In the genomic region with DNA sequence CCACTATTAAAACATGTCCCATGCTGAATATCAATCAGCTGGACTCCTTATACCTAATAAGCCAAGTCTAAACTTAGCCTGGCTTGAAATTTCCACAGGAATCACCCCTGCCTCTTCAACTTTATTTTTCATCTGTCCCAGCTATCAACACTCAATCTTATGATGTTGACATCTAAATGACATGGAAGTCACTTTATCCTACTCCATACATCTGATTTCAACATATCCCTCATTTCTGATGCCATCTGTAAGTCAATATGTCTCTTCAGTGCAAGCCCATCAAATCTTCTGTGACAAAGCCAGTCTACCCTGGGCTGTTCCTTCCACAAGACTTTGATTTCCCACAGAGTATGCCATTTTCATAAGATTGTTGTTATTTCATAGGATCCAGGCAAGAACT, we compare ENCODE assay signal across 26 cellular contexts.
DNase-seq lines count a peak whose midpoint lies in the region; ATAC-seq, FAIRE-seq and TF ChIP-seq lines count a peak whose summit lies in the region.
"Had no signal": no experiment of that assay in that cellular context is flagged by ENCODE, and none has a peak within 500 bp of the region (broad histone marks: within the 10 kb centered on the region; RNA-seq: fewer than 3 reads in every experiment).

No MANE protein-coding gene starts in this region.

- H3K9me3 Mint-ChIP-seq in glutamatergic neuron (ENCODE audit: unreplicated experiment): no peaks in the 10 kb centered on the region
- H3K9me3 Mint-ChIP-seq: CD4-positive, alpha-beta memory T cell had no signal

- intact Hi-C loops in A673 (cut with micrococcal nuclease; ENCODE audit: unreplicated experiment) (no loop called here), IMR-90 (cut with micrococcal nuclease) (loop anchor here (10.0 kb wide), 1 partner anchor 141 kb away; the partner anchor contains the start of gene SEMA6D)

- H2AK5ac ChIP-seq in IMR-90 (ENCODE audit: low read depth, low read length): no peak overlapping the region

- BruUV-seq in A673 (replicated peaks; lab: Mats Ljungman, UMichigan) (TSS peak; percentile 69), IMR-90 (replicated peaks; lab: Mats Ljungman, UMichigan) (no TSS peak)

- no peak overlapping the region for H2BK15ac ChIP-seq in IMR-90 (ENCODE audit: low read depth, low read length)

- H3K14ac ChIP-seq in IMR-90 (replicated peaks; ENCODE audit: low read depth, low read length): no peak overlapping the region

- H2AK9ac ChIP-seq in IMR-90 (replicated peaks; ENCODE audit: low read depth, low read length, poor library complexity): no peak overlapping the region

- H3K9ac ChIP-seq in IMR-90 (ENCODE audit: low read depth, low read length): no peak overlapping the region
- H3K9ac ChIP-seq: BLaER1 had no signal

- FAIRE-seq in GM12891 (lab: Jason Lieb, UNC): no peak
- FAIRE-seq: A549, GM12878, GM19239 had no signal

- no peak overlapping the region for H2AFZ ChIP-seq in IMR-90 (replicated peaks; ENCODE audit: low read length, poor library complexity)

- peaks cover 9% of the 10 kb centered on the region for H3K27me3 Mint-ChIP-seq in glutamatergic neuron (ENCODE audit: unreplicated experiment)
- H3K27me3 Mint-ChIP-seq: CD4-positive, alpha-beta memory T cell; CD4-positive, CD25-positive, alpha-beta regulatory T cell; CD8-positive, alpha-beta memory T cell had no signal

- DNase-seq in A673 (ENCODE audit: low spot score) (peak; percentile 41), IMR-90 (no peak), glutamatergic neuron (no peak), NCI-H1105 treated with DMSO at 0.1 percent for 48 hours (lab: John Stamatoyannopoulos, UW) (no peak), GM12891 (ENCODE audit: insufficient read length, low spot score) (no peak)
- DNase-seq in stimulated activated CD4-positive, alpha-beta T cell treated with anti-CD3 and anti-CD28 coated beads, Interleukin-2, amount 100 ng/mL, for 48 hours: no peak
- DNase-seq: ACHN; BE2C; C1 segment of cervical spinal cord; CD4-positive, alpha-beta memory T cell; CD4-positive, CD25-positive, alpha-beta regulatory T cell; CD8-positive, alpha-beta memory T cell; COR-L47; DMS 273 treated with DMSO at 0.1 percent for 48 hours; DMS153; DMS53; DMS79; DND-41; EL; GDM1 had no signal

- dilution Hi-C loops in IMR-90 (cut with HindIII; ENCODE audit: low sequenced_read_pairs, unreplicated experiment): no loop called here

- H3K36me3 ChIP-seq in A673 (ENCODE audit: insufficient read depth, low read length, poor library complexity, severe bottlenecking) (no peaks in the 10 kb centered on the region), IMR-90 (ENCODE audit: control insufficient read depth, insufficient read depth, low read length) (no peaks in the 10 kb centered on the region)
- H3K36me3 ChIP-seq: BE2C, BLaER1 had no signal

- TF ChIP-seq CTCF in A673 (conservative IDR thresholded peaks at IDR 0.05; ENCODE audit: low read depth, low read length) (no peak), IMR-90 (conservative IDR thresholded peaks at IDR 0.05; ENCODE audit: low read depth, low read length) (no peak), glutamatergic neuron (IDR thresholded peaks at IDR 0.05; ENCODE audit: partially characterized antibody, unreplicated experiment) (no peak)

- no peak overlapping the region for H3K18ac ChIP-seq in IMR-90 (ENCODE audit: low read depth, low read length)

- H3K27me3 ChIP-seq in A673 (replicated peaks; ENCODE audit: insufficient read depth, low read depth, low read length, poor library complexity) (no peaks in the 10 kb centered on the region), IMR-90 (ENCODE audit: control insufficient read depth, insufficient read depth, low read length) (no peaks in the 10 kb centered on the region)
- H3K27me3 ChIP-seq: BE2C, BLaER1 had no signal

- H2BK20ac ChIP-seq in IMR-90 (ENCODE audit: low read depth, low read length): peak overlapping the region; percentile 13; the same call in 1 of the 2 replicates

- POLR2A ChIA-PET in A673 (lab: Charles Lee; ENCODE audit: low non-redundant PET) (interaction anchor here (0.6 to 0.7 kb wide), 2 partner anchors 144 to 386 kb away, joined by 4 to 8 read pairs; partner anchors contain the start of gene SEMA6D), IMR-90 (lab: Charles Lee; ENCODE audit: unreplicated experiment) (no interaction called here)

- H3K56ac ChIP-seq in IMR-90 (ENCODE audit: extremely low read depth, insufficient read depth, low read length): no peak overlapping the region

- no peaks in the 10 kb centered on the region for H3K36me3 Mint-ChIP-seq in glutamatergic neuron (ENCODE audit: unreplicated experiment)
- H3K36me3 Mint-ChIP-seq: CD14-positive monocyte; CD4-positive, alpha-beta memory T cell; CD4-positive, CD25-positive, alpha-beta regulatory T cell; CD8-positive, alpha-beta memory T cell had no signal

- H3K4me3 Mint-ChIP-seq in glutamatergic neuron (ENCODE audit: unreplicated experiment): peak overlapping the region; percentile 71
- H3K4me3 Mint-ChIP-seq: CD14-positive monocyte; CD4-positive, alpha-beta memory T cell; CD4-positive, CD25-positive, alpha-beta regulatory T cell; CD8-positive, alpha-beta memory T cell had no signal

- TF ChIP-seq POLR2A in IMR-90 (IDR thresholded peaks at IDR 0.05; ENCODE audit: low read depth, low read length) (no peak), GM12891 (IDR thresholded peaks at IDR 0.05; ENCODE audit: low read depth, low read length) (no peak)

- H4K20me1 ChIP-seq in IMR-90 (ENCODE audit: insufficient read depth, low read length): no peaks in the 10 kb centered on the region
- H4K20me1 ChIP-seq: BLaER1 had no signal

- no peak overlapping the region for H3K4me2 ChIP-seq in IMR-90 (ENCODE audit: low read depth, low read length)
- H3K4me2 ChIP-seq: A549, BLaER1 had no signal

- H3K27ac ChIP-seq in A673 (ENCODE audit: low read depth, low read length, poor library complexity, severe bottlenecking) (peak overlapping the region; percentile 7), IMR-90 (ENCODE audit: insufficient read depth, low read length) (no peak overlapping the region)
- H3K27ac ChIP-seq: 22Rv1, A549, BLaER1 had no signal

- peaks cover 65% of the 10 kb centered on the region for H3K4me1 Mint-ChIP-seq in glutamatergic neuron (ENCODE audit: low read depth, unreplicated experiment)
- H3K4me1 Mint-ChIP-seq: CD14-positive monocyte; CD4-positive, alpha-beta memory T cell; CD4-positive, CD25-positive, alpha-beta regulatory T cell; CD8-positive, alpha-beta memory T cell had no signal

- no peak for ATAC-seq in IMR-90 (ENCODE audit: low read depth)
- ATAC-seq: A549, GM12878 had no signal

- H3K79me1 ChIP-seq in IMR-90 (ENCODE audit: low read depth in 1 of 2, low read length in 2 of 2): no peaks in the 10 kb centered on the region

- H3K4ac ChIP-seq in IMR-90 (ENCODE audit: low read depth, low read length): no peak overlapping the region

- H2BK5ac ChIP-seq in IMR-90 (ENCODE audit: low read depth, low read length, poor library complexity, severe bottlenecking): no peak overlapping the region

- H3K9me3 ChIP-seq in A673 (ENCODE audit: low read depth, low read length, poor library complexity, severe bottlenecking) (no peaks in the 10 kb centered on the region), IMR-90 (ENCODE audit: control insufficient read depth, insufficient read depth, low read length) (no peaks in the 10 kb centered on the region)
- H3K9me3 ChIP-seq: A549, BE2C, BLaER1 had no signal

- H3K4me3 ChIP-seq in A673 (ENCODE audit: low read depth, low read length, poor library complexity, severe bottlenecking): no peak overlapping the region
- no peak overlapping the region for H3K4me3 ChIP-seq in IMR-90 (ENCODE audit: insufficient read depth, low read depth, low read length)
- H3K4me3 ChIP-seq: A549, BLaER1, GM12878 had no signal

- no peak overlapping the region for H4K5ac ChIP-seq in IMR-90 (ENCODE audit: low read depth, low read length)

- no peaks in the 10 kb centered on the region for H3K9me1 ChIP-seq in IMR-90 (ENCODE audit: insufficient read depth, low read length)

- H4K8ac ChIP-seq in IMR-90 (ENCODE audit: low read depth in 2 of 2, low read length in 2 of 2): no peak overlapping the region

- H3K4me1 ChIP-seq in A673 (ENCODE audit: insufficient read depth, low read length, poor library complexity, severe bottlenecking) (peaks cover 23% of the 10 kb centered on the region), IMR-90 (ENCODE audit: control insufficient read depth, insufficient read depth, low read length) (peaks cover 2% of the 10 kb centered on the region; the same call in 1 of the 2 replicates)
- H3K4me1 ChIP-seq: A549, BE2C, BLaER1 had no signal

- peak overlapping the region; percentile 36 for H3K27ac Mint-ChIP-seq in glutamatergic neuron (ENCODE audit: unreplicated experiment)
- H3K27ac Mint-ChIP-seq: CD14-positive monocyte; CD4-positive, alpha-beta memory T cell; CD4-positive, CD25-positive, alpha-beta regulatory T cell; CD8-positive, alpha-beta memory T cell had no signal

- no peak overlapping the region for H2BK120ac ChIP-seq in IMR-90 (ENCODE audit: low read depth, low read length)

- no peak for TF ChIP-seq RAD21 in IMR-90 (IDR thresholded peaks at IDR 0.05; ENCODE audit: low read length)

- no peak overlapping the region for H4K91ac ChIP-seq in IMR-90 (ENCODE audit: insufficient read depth, low read depth, low read length)

- in situ Hi-C loops in IMR-90 (cut with MboI; ENCODE audit: low sequenced_read_pairs): no loop called here

- CTCF ChIA-PET in A673 (lab: Charles Lee): no interaction called here
- CTCF ChIA-PET in IMR-90 (lab: Yijun Ruan, JAX): no interaction called here

- H3K23ac ChIP-seq in IMR-90 (ENCODE audit: low read depth, low read length): no peak overlapping the region

TF ChIP-seq in IMR-90, 13 proteins besides CTCF, POLR2A, EP300 and RAD21 (continues in another document):
- TF ChIP-seq FOS (IDR thresholded peaks at IDR 0.05; ENCODE audit: low read depth, low read length) (no peak), USF2 (IDR thresholded peaks at IDR 0.05; ENCODE audit: low read depth, low read length) (no peak)

TF ChIP-seq in GM12891, 5 proteins besides CTCF, POLR2A, EP300 and RAD21:
- TF ChIP-seq TAF1 (IDR thresholded peaks at IDR 0.05; ENCODE audit: low read depth, low read length): no peak
- TF ChIP-seq POU2F2 (IDR thresholded peaks at IDR 0.05; ENCODE audit: low read depth, low read length): no peak
- TF ChIP-seq PAX5 (IDR thresholded peaks at IDR 0.05; ENCODE audit: insufficient read depth, low read length, severe bottlenecking): no peak
- TF ChIP-seq SPI1 (IDR thresholded peaks at IDR 0.05; ENCODE audit: low read depth, low read length): no peak
- TF ChIP-seq POLR2AphosphoS5 (IDR thresholded peaks at IDR 0.05; ENCODE audit: low read depth, low read length): no peak
